Comparison of ENCODE assay signal across 35 cellular contexts in the genomic region with DNA sequence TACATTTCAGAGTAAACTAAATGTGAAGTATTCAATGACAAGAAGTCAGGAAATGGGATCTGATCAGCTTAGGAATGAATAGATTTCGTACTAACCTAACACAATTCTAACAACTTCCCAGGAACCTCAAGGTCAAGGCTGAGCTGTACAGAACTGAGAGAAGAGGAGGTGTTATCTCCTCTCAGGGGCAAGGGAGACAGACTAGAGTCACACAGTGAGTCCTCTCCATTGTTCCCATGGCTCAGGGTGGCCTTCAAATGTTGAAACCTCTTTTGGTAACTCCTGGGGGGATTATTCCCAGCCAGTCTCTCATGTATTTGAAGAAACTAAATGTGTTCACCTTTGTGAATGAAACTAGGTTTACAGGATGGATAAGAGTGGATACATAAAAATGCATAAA. TPM values are rescaled to one million over a fixed set of nuclear protein-coding genes. Genes with fewer than 3 reads are reported as not detected.
"Had no signal": no experiment of that assay in that cellular context is flagged by ENCODE, and none has a peak within 500 bp of the region (broad histone marks: within the 10 kb centered on the region; RNA-seq: fewer than 3 reads in every experiment).

No MANE protein-coding gene starts in this region.

- H3K27me3 ChIP-seq: MG63 had no signal

- H3K9me3 ChIP-seq: MG63 had no signal

- H3K36me3 ChIP-seq: MG63 had no signal

- DNase-seq: Karpas-422, Kasumi-1, MG63, MM.1S, MV-4-11, NCI-H1048, NCI-H1092, NCI-H1092 treated with DMSO at 0.1 percent for 48 hours, NCI-H1105, NCI-H1105 treated with DMSO at 0.1 percent for 48 hours, NCI-H1417 treated with DMSO at 0.1 percent for 48 hours, NCI-H1436, NCI-H1436 treated with DMSO at 0.1 percent for 48 hours, NCI-H146, NCI-H1694, NCI-H1694 treated with DMSO at 0.1 percent for 48 hours, NCI-H187, NCI-H187 treated with DMSO at 0.1 percent for 48 hours, NCI-H1930, NCI-H2029, NCI-H2029 treated with DMSO at 0.1 percent for 48 hours, NCI-H2081, NCI-H2081 treated with DMSO at 0.1 percent for 48 hours, NCI-H2107, NCI-H2171, NCI-H2171 treated with DMSO at 0.1 percent for 48 hours, NCI-H2227 treated with DMSO at 0.1 percent for 48 hours, NCI-H226, NCI-H345, NCI-H446, NCI-H446 treated with DMSO at 0.1 percent for 48 hours, NCI-H510A, NCI-H510A treated with DMSO at 0.1 percent for 48 hours, NCI-H524 had no signal

- H3K4me3 ChIP-seq: MG63 had no signal

RNA-seq across cellular contexts. Expression of gene ELOVL2, which starts 27.7 kb away (rescaled TPM):
- total RNA-seq: MCF 10A had no signal
